Comparison of ENCODE assay signal across 19 cellular contexts in genomic region chr10:14250496-14250895, GRCh38.
DNase-seq lines count a peak whose midpoint lies in the region; ATAC-seq and TF ChIP-seq lines count a peak whose summit lies in the region.
"Had no signal": no experiment of that assay in that cellular context is flagged by ENCODE, and none has a peak within 500 bp of the region (broad histone marks: within the 10 kb centered on the region; RNA-seq: fewer than 3 reads in every experiment).

No MANE protein-coding gene starts in this region.

- no peak overlapping the region for H3K4me3 Mint-ChIP-seq in osteocyte (ENCODE audit: unreplicated experiment)
- no peak overlapping the region for H3K4me3 Mint-ChIP-seq in activated naive CD4-positive, alpha-beta T cell treated with anti-CD3 and anti-CD28 coated beads for 36 hours
- H3K4me3 Mint-ChIP-seq: B cell; CD8-positive, alpha-beta T cell; IgD-negative memory B cell had no signal

- no CpG with 5 or more reads among the region's 1 CpG for WGBS in esophagus muscularis mucosa

- CTCF ChIA-PET in activated naive CD4-positive, alpha-beta T cell treated with anti-CD3 and anti-CD28 coated beads for 36 hours (lab: Charles Lee), result no interaction called here

- intact Hi-C loops in esophagus muscularis mucosa (cut with DNase I), result no loop called here
- intact Hi-C loops in activated naive CD4-positive, alpha-beta T cell treated with anti-CD3 and anti-CD28 coated beads for 36 hours (cut with micrococcal nuclease), result no loop called here

- H3K27me3 Mint-ChIP-seq in osteocyte (ENCODE audit: unreplicated experiment), result no peaks in the 10 kb centered on the region
- peaks cover 8% of the 10 kb centered on the region for H3K27me3 Mint-ChIP-seq in activated naive CD4-positive, alpha-beta T cell treated with anti-CD3 and anti-CD28 coated beads for 36 hours (ENCODE audit: low read depth)

- peaks cover 60% of the 10 kb centered on the region for H3K4me1 Mint-ChIP-seq in osteocyte (ENCODE audit: unreplicated experiment)
- no peaks in the 10 kb centered on the region for H3K4me1 Mint-ChIP-seq in activated naive CD4-positive, alpha-beta T cell treated with anti-CD3 and anti-CD28 coated beads for 36 hours (ENCODE audit: low read depth)
- H3K4me1 Mint-ChIP-seq: B cell, IgD-negative memory B cell had no signal

- ATAC-seq in activated CD4-positive, CD25-positive, alpha-beta regulatory T cell treated with anti-CD3 and anti-CD28 coated beads, Interleukin-2, amount 50 U/mL, for 24 hours, result no peak
- ATAC-seq: CD8-positive, alpha-beta T cell; HepG2 had no signal

- H3K9me3 ChIP-seq in esophagus muscularis mucosa, result peaks cover 0 to 7% (median 0%) of the 10 kb centered on the region in 4 donors
- no peaks in the 10 kb centered on the region for H3K9me3 ChIP-seq in effector memory CD4-positive, alpha-beta T cell (ENCODE audit: control insufficient read depth, low read length)
- H3K9me3 ChIP-seq: HAP-1 had no signal

- DNase-seq in NCI-H524 treated with DMSO at 0.1 percent for 48 hours (lab: John Stamatoyannopoulos, UW) (peak; percentile 50), cerebellar cortex (ENCODE audit: low spot score) (peak; percentile 96), esophagus muscularis mucosa (ENCODE audit: extremely low spot score) (peak; percentile 86), osteocyte (ENCODE audit: extremely low spot score, unreplicated experiment) (no peak)
- DNase-seq in activated naive CD4-positive, alpha-beta T cell treated with anti-CD3 and anti-CD28 coated beads for 36 hours, result no peak
- DNase-seq in effector memory CD4-positive, alpha-beta T cell, result no peak
- DNase-seq: Calu3; CD8-positive, alpha-beta T cell; DMS 273 treated with DMSO at 0.1 percent for 48 hours; DMS53; DND-41; EL; GM23248 had no signal

- TF ChIP-seq POLR2A in esophagus muscularis mucosa (IDR thresholded peaks at IDR 0.05; ENCODE audit: low read depth), result no peak

- peak overlapping the region; percentile 90 for H3K27ac Mint-ChIP-seq in osteocyte (ENCODE audit: unreplicated experiment)
- H3K27ac Mint-ChIP-seq in activated naive CD4-positive, alpha-beta T cell treated with anti-CD3 and anti-CD28 coated beads for 36 hours, result no peak overlapping the region
- H3K27ac Mint-ChIP-seq: B cell; CD8-positive, alpha-beta T cell; IgD-negative memory B cell had no signal

- H3K4me3 ChIP-seq in esophagus muscularis mucosa, result no peak overlapping the region
- H3K4me3 ChIP-seq in effector memory CD4-positive, alpha-beta T cell (ENCODE audit: insufficient read depth, low read depth, low read length, poor library complexity, severe bottlenecking), result no peak overlapping the region
- H3K4me3 ChIP-seq: BLaER1 treated with 17β-estradiol and CSF1 and Interleukin-3, amounts not matched to agents 10 nM and 100 nM; GM23248; HAP-1 had no signal

- H3K4me1 ChIP-seq in esophagus muscularis mucosa, result peaks cover 4 to 57% (median 42%) of the 10 kb centered on the region in 4 donors
- no peaks in the 10 kb centered on the region for H3K4me1 ChIP-seq in effector memory CD4-positive, alpha-beta T cell (ENCODE audit: control insufficient read depth, insufficient read depth, low read length, poor library complexity, severe bottlenecking)
- H3K4me1 ChIP-seq: BLaER1 treated with 17β-estradiol and CSF1 and Interleukin-3, amounts not matched to agents 10 nM and 100 nM; HAP-1 had no signal

- H3K9me3 Mint-ChIP-seq in osteocyte (ENCODE audit: unreplicated experiment), result peaks cover 10% of the 10 kb centered on the region
- peaks cover 2% of the 10 kb centered on the region for H3K9me3 Mint-ChIP-seq in activated naive CD4-positive, alpha-beta T cell treated with anti-CD3 and anti-CD28 coated beads for 36 hours

- peak overlapping the region; percentile 32 to 66 (median 62) for H3K27ac ChIP-seq in esophagus muscularis mucosa (replicated peaks in 1 of 4)
- no peak overlapping the region for H3K27ac ChIP-seq in effector memory CD4-positive, alpha-beta T cell (ENCODE audit: insufficient read depth, low read length, poor library complexity, severe bottlenecking)
- H3K27ac ChIP-seq: BLaER1 treated with 17β-estradiol and CSF1 and Interleukin-3, amounts not matched to agents 10 nM and 100 nM; GM23248 had no signal

- H3K36me3 Mint-ChIP-seq in osteocyte (ENCODE audit: unreplicated experiment), result peaks cover 6% of the 10 kb centered on the region
- no peaks in the 10 kb centered on the region for H3K36me3 Mint-ChIP-seq in activated naive CD4-positive, alpha-beta T cell treated with anti-CD3 and anti-CD28 coated beads for 36 hours (ENCODE audit: low read depth)
- H3K36me3 Mint-ChIP-seq: CD8-positive, alpha-beta T cell; IgD-negative memory B cell had no signal

- TF ChIP-seq CTCF in esophagus muscularis mucosa (IDR thresholded peaks at IDR 0.05) (no peak), osteocyte (IDR thresholded peaks at IDR 0.05) (no peak)

- no peaks in the 10 kb centered on the region for H3K36me3 ChIP-seq in esophagus muscularis mucosa
- no peaks in the 10 kb centered on the region for H3K36me3 ChIP-seq in effector memory CD4-positive, alpha-beta T cell (ENCODE audit: control insufficient read depth, insufficient read depth, low read length)
- H3K36me3 ChIP-seq: BLaER1 treated with 17β-estradiol and CSF1 and Interleukin-3, amounts not matched to agents 10 nM and 100 nM; HAP-1 had no signal

- TF ChIP-seq EP300 in esophagus muscularis mucosa (IDR thresholded peaks at IDR 0.05), result no peak

- H3K27me3 ChIP-seq in esophagus muscularis mucosa, result no peaks in the 10 kb centered on the region
- H3K27me3 ChIP-seq in effector memory CD4-positive, alpha-beta T cell (replicated peaks; ENCODE audit: control insufficient read depth, insufficient read depth, low read length, poor library complexity, severe bottlenecking), result no peaks in the 10 kb centered on the region
- H3K27me3 ChIP-seq: BLaER1 treated with 17β-estradiol and CSF1 and Interleukin-3, amounts not matched to agents 10 nM and 100 nM had no signal

Comparison
In these comparisons a context has a peak if more than half of its experiments do, and no peak if none do; other contexts are left out.
1. DNase-seq: peak in NCI-H524 treated with DMSO at 0.1 percent for 48 hours (single experiment), cerebellar cortex (single experiment) and esophagus muscularis mucosa (single experiment); none in osteocyte (single experiment), activated naive CD4-positive, alpha-beta T cell treated with anti-CD3 and anti-CD28 coated beads for 36 hours (single experiment) and effector memory CD4-positive, alpha-beta T cell (0 of 3).